ENCODE assay signal across 1 cellular context in the genomic region with DNA sequence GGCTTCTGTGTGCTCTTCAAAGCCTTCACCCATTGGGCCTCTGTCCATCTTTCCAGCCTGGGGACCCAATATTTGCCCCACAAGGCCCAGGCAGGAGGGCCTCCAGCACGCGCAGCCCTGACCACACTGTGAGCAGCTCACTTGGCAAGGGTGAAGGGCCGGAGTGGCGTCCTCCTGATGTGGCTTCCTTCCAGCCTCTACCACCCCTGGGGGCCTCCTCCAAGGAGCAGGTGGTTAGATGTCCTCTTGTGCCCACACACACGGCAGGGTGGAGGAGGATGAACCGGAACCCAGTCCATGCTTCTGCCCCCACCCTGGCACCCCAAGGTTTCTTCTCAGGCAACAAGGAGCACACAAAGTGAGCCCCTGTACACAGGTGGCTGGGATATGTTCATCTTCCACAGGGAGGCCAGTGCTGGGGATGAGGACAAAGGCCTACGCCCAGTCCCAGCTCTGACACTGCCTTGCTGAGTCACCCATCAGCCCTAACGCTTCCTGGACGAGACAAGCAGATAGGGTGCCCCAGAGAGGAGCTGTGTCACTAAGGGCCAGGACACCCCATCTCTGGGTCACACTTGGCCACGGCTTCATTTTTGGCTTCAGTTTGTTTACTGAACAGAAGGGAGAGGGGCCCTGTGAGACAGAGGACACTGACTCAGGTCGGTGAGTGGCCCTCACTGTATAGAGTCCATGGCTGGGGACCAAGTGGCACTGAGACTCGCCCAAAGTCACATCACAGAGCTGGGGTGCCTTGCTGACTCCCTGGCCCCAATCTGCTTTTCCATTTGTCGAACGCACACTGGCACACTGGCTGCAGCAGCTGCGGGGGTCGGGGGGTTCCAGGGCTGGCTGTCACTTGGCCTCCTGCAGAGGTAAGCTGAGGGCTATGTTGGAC.
TF ChIP-seq lines count a peak whose summit lies in the region.

No MANE protein-coding gene starts in this region.

TF ChIP-seq in K562, 482 proteins besides CTCF, POLR2A, EP300 and RAD21 (continued from another document and continues in another):
- TF ChIP-seq, protein P1, sequence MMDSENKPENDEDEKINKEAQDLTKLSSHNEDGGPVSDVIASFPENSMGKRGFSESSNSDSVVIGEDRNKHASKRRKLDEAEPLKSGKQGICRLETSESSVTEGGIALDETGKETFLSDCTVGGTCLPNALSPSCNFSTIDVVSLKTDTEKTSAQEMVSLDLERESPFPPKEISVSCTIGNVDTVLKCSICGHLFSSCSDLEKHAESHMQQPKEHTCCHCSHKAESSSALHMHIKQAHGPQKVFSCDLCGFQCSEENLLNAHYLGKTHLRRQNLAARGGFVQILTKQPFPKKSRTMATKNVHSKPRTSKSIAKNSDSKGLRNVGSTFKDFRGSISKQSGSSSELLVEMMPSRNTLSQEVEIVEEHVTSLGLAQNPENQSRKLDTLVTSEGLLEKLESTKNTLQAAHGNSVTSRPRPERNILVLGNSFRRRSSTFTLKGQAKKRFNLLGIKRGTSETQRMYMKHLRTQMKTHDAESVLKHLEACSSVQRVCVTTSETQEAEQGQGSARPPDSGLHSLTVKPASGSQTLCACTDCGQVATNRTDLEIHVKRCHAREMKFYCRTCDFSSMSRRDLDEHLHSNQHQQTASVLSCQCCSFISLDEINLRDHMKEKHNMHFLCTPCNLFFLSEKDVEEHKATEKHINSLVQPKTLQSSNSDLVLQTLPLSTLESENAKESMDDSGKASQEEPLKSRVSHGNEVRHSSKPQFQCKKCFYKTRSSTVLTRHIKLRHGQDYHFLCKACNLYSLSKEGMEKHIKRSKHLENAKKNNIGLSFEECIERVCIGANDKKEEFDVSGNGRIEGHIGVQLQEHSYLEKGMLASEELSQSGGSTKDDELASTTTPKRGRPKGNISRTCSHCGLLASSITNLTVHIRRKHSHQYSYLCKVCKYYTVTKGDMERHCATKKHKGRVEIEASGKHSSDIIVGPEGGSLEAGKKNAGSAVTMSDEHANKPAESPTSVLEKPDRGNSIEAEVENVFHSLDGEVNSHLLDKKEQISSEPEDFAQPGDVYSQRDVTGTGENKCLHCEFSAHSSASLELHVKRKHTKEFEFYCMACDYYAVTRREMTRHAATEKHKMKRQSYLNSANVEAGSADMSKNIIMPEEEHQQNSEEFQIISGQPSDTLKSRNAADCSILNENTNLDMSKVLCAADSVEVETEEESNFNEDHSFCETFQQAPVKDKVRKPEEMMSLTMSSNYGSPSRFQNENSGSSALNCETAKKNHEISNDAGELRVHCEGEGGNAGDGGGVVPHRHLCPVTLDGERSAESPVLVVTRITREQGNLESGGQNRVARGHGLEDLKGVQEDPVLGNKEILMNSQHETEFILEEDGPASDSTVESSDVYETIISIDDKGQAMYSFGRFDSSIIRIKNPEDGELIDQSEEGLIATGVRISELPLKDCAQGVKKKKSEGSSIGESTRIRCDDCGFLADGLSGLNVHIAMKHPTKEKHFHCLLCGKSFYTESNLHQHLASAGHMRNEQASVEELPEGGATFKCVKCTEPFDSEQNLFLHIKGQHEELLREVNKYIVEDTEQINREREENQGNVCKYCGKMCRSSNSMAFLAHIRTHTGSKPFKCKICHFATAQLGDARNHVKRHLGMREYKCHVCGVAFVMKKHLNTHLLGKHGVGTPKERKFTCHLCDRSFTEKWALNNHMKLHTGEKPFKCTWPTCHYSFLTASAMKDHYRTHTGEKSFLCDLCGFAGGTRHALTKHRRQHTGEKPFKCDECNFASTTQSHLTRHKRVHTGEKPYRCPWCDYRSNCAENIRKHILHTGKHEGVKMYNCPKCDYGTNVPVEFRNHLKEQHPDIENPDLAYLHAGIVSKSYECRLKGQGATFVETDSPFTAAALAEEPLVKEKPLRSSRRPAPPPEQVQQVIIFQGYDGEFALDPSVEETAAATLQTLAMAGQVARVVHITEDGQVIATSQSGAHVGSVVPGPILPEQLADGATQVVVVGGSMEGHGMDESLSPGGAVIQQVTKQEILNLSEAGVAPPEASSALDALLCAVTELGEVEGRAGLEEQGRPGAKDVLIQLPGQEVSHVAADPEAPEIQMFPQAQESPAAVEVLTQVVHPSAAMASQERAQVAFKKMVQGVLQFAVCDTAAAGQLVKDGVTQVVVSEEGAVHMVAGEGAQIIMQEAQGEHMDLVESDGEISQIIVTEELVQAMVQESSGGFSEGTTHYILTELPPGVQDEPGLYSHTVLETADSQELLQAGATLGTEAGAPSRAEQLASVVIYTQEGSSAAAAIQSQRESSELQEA (IDR thresholded peaks at IDR 0.05; ENCODE audit: low read depth) = no peak
- TF ChIP-seq, protein P2, sequence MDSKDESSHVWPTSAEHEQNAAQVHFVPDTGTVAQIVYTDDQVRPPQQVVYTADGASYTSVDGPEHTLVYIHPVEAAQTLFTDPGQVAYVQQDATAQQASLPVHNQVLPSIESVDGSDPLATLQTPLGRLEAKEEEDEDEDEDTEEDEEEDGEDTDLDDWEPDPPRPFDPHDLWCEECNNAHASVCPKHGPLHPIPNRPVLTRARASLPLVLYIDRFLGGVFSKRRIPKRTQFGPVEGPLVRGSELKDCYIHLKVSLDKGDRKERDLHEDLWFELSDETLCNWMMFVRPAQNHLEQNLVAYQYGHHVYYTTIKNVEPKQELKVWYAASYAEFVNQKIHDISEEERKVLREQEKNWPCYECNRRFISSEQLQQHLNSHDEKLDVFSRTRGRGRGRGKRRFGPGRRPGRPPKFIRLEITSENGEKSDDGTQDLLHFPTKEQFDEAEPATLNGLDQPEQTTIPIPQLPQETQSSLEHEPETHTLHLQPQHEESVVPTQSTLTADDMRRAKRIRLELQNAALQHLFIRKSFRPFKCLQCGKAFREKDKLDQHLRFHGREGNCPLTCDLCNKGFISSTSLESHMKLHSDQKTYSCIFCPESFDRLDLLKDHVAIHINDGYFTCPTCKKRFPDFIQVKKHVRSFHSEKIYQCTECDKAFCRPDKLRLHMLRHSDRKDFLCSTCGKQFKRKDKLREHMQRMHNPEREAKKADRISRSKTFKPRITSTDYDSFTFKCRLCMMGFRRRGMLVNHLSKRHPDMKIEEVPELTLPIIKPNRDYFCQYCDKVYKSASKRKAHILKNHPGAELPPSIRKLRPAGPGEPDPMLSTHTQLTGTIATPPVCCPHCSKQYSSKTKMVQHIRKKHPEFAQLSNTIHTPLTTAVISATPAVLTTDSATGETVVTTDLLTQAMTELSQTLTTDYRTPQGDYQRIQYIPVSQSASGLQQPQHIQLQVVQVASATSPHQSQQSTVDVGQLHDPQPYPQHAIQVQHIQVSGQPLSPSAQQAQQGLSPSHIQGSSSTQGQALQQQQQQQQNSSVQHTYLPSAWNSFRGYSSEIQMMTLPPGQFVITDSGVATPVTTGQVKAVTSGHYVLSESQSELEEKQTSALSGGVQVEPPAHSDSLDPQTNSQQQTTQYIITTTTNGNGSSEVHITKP (IDR thresholded peaks at IDR 0.05; ENCODE audit: partially characterized antibody) = peak; percentile 68
- TF ChIP-seq SP1 (CRISPR knock-in tag; IDR thresholded peaks at IDR 0.05) (peak; percentile 57; the same call in 1 of the 2 replicates), NCOR1 (IDR thresholded peaks at IDR 0.05) (peak; percentile 57), ZNF121 (CRISPR knock-in tag; conservative IDR thresholded peaks at IDR 0.05) (no peak), ESRRB (CRISPR knock-in tag; IDR thresholded peaks at IDR 0.05; ENCODE audit: borderline replicate concordance) (no peak), HDGF (IDR thresholded peaks at IDR 0.05) (no peak), TAF1 (IDR thresholded peaks at IDR 0.05; ENCODE audit: control insufficient read depth, extremely low read depth, insufficient read depth, low read length, severe bottlenecking) (peak; percentile 60), TFAM (CRISPR knock-in tag; conservative IDR thresholded peaks at IDR 0.05) (no peak), HDAC2 (IDR thresholded peaks at IDR 0.05) (peak; percentile 69; the same call in 1 of the 2 replicates), ZBTB8A (IDR thresholded peaks at IDR 0.05; ENCODE audit: partially characterized antibody) (no peak), CBX5 (IDR thresholded peaks at IDR 0.05; ENCODE audit: borderline replicate concordance, low read depth) (no peak), ARID2 (IDR thresholded peaks at IDR 0.05) (no peak), ZNF707 (CRISPR knock-in tag; conservative IDR thresholded peaks at IDR 0.05) (no peak), ETS2 (tag; IDR thresholded peaks at IDR 0.05; ENCODE audit: borderline replicate concordance, poor library complexity, severe bottlenecking) (no peak), ZNF165 (CRISPR knock-in tag; IDR thresholded peaks at IDR 0.05; ENCODE audit: borderline replicate concordance) (no peak), BACH1 (tag; IDR thresholded peaks at IDR 0.05) (peak; percentile 76), POLR2AphosphoS5 (IDR thresholded peaks at IDR 0.05; ENCODE audit: control insufficient read depth, insufficient read depth, low read depth, low read length) (no peak; the same call in 1 of the 2 replicates), JUNB (CRISPR knock-in tag; conservative IDR thresholded peaks at IDR 0.05) (no peak), SMARCE1 (IDR thresholded peaks at IDR 0.05) (0 out of 2 replicates have a peak, but pooled peaks have one; percentile 44), ZNF584 (CRISPR knock-in tag; IDR thresholded peaks at IDR 0.05; ENCODE audit: low read depth) (no peak), ZNF431 (CRISPR knock-in tag; IDR thresholded peaks at IDR 0.05) (0 out of 2 replicates have a peak, but pooled peaks have one; percentile 24), POLR2G (IDR thresholded peaks at IDR 0.05; ENCODE audit: low read depth, low read length) (peak; percentile 36), BCOR (IDR thresholded peaks at IDR 0.05) (no peak), GABPB1 (CRISPR knock-in tag; IDR thresholded peaks at IDR 0.05) (no peak)
- TF ChIP-seq, protein P3, sequence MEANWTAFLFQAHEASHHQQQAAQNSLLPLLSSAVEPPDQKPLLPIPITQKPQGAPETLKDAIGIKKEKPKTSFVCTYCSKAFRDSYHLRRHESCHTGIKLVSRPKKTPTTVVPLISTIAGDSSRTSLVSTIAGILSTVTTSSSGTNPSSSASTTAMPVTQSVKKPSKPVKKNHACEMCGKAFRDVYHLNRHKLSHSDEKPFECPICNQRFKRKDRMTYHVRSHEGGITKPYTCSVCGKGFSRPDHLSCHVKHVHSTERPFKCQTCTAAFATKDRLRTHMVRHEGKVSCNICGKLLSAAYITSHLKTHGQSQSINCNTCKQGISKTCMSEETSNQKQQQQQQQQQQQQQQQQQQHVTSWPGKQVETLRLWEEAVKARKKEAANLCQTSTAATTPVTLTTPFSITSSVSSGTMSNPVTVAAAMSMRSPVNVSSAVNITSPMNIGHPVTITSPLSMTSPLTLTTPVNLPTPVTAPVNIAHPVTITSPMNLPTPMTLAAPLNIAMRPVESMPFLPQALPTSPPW (CRISPR knock-in tag; IDR thresholded peaks at IDR 0.05) = no peak; the same call in 1 of the 2 replicates
- TF ChIP-seq, protein P4, sequence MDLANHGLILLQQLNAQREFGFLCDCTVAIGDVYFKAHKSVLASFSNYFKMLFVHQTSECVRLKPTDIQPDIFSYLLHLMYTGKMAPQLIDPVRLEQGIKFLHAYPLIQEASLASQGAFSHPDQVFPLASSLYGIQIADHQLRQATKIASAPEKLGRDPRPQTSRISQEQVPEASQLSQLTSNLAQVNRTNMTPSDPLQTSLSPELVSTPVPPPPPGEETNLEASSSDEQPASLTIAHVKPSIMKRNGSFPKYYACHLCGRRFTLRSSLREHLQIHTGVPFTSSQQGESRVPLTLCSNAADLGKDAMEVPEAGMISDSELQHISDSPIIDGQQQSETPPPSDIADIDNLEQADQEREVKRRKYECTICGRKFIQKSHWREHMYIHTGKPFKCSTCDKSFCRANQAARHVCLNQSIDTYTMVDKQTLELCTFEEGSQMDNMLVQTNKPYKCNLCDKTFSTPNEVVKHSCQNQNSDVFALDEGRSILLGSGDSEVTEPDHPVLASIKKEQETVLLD (IDR thresholded peaks at IDR 0.05) = peak; percentile 53
- TF ChIP-seq, protein P5, sequence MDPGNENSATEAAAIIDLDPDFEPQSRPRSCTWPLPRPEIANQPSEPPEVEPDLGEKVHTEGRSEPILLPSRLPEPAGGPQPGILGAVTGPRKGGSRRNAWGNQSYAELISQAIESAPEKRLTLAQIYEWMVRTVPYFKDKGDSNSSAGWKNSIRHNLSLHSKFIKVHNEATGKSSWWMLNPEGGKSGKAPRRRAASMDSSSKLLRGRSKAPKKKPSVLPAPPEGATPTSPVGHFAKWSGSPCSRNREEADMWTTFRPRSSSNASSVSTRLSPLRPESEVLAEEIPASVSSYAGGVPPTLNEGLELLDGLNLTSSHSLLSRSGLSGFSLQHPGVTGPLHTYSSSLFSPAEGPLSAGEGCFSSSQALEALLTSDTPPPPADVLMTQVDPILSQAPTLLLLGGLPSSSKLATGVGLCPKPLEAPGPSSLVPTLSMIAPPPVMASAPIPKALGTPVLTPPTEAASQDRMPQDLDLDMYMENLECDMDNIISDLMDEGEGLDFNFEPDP (CRISPR knock-in tag; IDR thresholded peaks at IDR 0.05) = no peak
- TF ChIP-seq, protein P6, sequence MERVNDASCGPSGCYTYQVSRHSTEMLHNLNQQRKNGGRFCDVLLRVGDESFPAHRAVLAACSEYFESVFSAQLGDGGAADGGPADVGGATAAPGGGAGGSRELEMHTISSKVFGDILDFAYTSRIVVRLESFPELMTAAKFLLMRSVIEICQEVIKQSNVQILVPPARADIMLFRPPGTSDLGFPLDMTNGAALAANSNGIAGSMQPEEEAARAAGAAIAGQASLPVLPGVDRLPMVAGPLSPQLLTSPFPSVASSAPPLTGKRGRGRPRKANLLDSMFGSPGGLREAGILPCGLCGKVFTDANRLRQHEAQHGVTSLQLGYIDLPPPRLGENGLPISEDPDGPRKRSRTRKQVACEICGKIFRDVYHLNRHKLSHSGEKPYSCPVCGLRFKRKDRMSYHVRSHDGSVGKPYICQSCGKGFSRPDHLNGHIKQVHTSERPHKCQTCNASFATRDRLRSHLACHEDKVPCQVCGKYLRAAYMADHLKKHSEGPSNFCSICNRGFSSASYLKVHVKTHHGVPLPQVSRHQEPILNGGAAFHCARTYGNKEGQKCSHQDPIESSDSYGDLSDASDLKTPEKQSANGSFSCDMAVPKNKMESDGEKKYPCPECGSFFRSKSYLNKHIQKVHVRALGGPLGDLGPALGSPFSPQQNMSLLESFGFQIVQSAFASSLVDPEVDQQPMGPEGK (CRISPR knock-in tag; IDR thresholded peaks at IDR 0.05; ENCODE audit: borderline replicate concordance) = no peak
- TF ChIP-seq, protein P7, sequence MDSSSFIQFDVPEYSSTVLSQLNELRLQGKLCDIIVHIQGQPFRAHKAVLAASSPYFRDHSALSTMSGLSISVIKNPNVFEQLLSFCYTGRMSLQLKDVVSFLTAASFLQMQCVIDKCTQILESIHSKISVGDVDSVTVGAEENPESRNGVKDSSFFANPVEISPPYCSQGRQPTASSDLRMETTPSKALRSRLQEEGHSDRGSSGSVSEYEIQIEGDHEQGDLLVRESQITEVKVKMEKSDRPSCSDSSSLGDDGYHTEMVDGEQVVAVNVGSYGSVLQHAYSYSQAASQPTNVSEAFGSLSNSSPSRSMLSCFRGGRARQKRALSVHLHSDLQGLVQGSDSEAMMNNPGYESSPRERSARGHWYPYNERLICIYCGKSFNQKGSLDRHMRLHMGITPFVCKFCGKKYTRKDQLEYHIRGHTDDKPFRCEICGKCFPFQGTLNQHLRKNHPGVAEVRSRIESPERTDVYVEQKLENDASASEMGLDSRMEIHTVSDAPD (CRISPR knock-in tag; IDR thresholded peaks at IDR 0.05) = no peak
- TF ChIP-seq, protein P8, sequence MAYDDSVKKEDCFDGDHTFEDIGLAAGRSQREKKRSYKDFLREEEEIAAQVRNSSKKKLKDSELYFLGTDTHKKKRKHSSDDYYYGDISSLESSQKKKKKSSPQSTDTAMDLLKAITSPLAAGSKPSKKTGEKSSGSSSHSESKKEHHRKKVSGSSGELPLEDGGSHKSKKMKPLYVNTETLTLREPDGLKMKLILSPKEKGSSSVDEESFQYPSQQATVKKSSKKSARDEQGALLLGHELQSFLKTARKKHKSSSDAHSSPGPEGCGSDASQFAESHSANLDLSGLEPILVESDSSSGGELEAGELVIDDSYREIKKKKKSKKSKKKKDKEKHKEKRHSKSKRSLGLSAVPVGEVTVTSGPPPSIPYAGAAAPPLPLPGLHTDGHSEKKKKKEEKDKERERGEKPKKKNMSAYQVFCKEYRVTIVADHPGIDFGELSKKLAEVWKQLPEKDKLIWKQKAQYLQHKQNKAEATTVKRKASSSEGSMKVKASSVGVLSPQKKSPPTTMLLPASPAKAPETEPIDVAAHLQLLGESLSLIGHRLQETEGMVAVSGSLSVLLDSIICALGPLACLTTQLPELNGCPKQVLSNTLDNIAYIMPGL (CRISPR knock-in tag; IDR thresholded peaks at IDR 0.05) = no peak
